Comparison of ENCODE assay signal across 1 cellular context in the genomic region with DNA sequence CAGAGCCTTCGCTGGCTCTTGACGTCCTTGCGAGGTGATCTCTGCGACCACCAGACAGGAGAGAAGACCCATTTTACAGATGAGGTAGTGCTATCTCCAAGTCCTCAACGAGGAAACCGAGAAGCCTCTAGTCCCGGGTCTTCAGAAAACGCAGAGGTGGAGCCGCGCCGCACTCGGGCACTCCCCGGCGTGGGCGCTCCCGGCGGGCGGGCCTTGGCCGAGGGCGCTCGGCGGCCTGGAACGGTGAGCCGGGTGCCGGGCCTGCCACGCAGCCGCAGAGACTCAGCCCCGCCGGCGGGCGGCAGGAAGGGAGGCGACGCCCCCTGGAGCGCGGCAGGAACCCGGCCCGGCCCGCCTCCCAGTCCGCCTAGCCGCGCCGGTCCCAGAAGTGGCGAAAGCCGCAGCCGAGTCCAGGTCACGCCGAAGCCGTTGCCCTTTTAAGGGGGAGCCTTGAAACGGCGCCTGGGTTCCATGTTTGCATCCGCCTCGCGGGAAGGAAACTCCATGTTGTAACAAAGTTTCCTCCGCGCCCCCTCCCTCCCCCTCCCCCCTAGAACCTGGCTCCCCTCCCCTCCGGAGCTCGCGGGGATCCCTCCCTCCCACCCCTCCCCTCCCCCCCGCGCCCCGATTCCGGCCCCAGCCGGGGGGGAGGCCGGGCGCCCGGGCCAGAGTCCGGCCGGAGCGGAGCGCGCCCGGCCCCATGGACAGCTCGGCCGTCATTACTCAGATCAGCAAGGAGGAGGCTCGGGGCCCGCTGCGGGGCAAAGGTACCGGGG.
TF ChIP-seq lines count a peak whose summit lies in the region.

A gene with protein sequence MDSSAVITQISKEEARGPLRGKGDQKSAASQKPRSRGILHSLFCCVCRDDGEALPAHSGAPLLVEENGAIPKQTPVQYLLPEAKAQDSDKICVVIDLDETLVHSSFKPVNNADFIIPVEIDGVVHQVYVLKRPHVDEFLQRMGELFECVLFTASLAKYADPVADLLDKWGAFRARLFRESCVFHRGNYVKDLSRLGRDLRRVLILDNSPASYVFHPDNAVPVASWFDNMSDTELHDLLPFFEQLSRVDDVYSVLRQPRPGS (plus strand): TSS at position 478 of the 776 bp plus-strand sequence. CDS start 223 bp downstream, at position 701.

TF ChIP-seq in HEK293, 187 proteins besides CTCF, POLR2A, EP300 and RAD21 (continued from another document):
- TF ChIP-seq, protein P1, sequence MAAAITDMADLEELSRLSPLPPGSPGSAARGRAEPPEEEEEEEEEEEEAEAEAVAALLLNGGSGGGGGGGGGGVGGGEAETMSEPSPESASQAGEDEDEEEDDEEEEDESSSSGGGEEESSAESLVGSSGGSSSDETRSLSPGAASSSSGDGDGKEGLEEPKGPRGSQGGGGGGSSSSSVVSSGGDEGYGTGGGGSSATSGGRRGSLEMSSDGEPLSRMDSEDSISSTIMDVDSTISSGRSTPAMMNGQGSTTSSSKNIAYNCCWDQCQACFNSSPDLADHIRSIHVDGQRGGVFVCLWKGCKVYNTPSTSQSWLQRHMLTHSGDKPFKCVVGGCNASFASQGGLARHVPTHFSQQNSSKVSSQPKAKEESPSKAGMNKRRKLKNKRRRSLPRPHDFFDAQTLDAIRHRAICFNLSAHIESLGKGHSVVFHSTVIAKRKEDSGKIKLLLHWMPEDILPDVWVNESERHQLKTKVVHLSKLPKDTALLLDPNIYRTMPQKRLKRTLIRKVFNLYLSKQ (tag by site-specific recombination; IDR thresholded peaks at IDR 0.05; ENCODE audit: borderline replicate concordance), result no peak
- TF ChIP-seq GLIS1 (tag by site-specific recombination; IDR thresholded peaks at IDR 0.05), result peak; percentile 61; the same call in 1 of the 2 replicates
- TF ChIP-seq KLF10 (tag by site-specific recombination; IDR thresholded peaks at IDR 0.05), result peak; percentile 79; the same call in 1 of the 2 replicates
- TF ChIP-seq ZNF596 (tag by site-specific recombination; IDR thresholded peaks at IDR 0.05), result 0 out of 2 replicates have a peak, but pooled peaks have one; percentile 25
- 0 out of 2 replicates have a peak, but pooled peaks have one; percentile 25 for TF ChIP-seq BCL11A (tag by site-specific recombination; IDR thresholded peaks at IDR 0.05; ENCODE audit: low read depth)
- peak; percentile 75 for TF ChIP-seq ZNF660 (tag by site-specific recombination; IDR thresholded peaks at IDR 0.05)
- peak; percentile 48; the same call in 1 of the 2 replicates for TF ChIP-seq HOXD13 (CRISPR knock-in tag; IDR thresholded peaks at IDR 0.05; ENCODE audit: borderline replicate concordance)
- no peak for TF ChIP-seq ZNF571 (tag by site-specific recombination; IDR thresholded peaks at IDR 0.05)
- no peak for TF ChIP-seq ZNF223 (tag by site-specific recombination; IDR thresholded peaks at IDR 0.05)
- no peak for TF ChIP-seq ZNF311 (tag by site-specific recombination; IDR thresholded peaks at IDR 0.05; ENCODE audit: borderline replicate concordance)
- TF ChIP-seq, protein P2, sequence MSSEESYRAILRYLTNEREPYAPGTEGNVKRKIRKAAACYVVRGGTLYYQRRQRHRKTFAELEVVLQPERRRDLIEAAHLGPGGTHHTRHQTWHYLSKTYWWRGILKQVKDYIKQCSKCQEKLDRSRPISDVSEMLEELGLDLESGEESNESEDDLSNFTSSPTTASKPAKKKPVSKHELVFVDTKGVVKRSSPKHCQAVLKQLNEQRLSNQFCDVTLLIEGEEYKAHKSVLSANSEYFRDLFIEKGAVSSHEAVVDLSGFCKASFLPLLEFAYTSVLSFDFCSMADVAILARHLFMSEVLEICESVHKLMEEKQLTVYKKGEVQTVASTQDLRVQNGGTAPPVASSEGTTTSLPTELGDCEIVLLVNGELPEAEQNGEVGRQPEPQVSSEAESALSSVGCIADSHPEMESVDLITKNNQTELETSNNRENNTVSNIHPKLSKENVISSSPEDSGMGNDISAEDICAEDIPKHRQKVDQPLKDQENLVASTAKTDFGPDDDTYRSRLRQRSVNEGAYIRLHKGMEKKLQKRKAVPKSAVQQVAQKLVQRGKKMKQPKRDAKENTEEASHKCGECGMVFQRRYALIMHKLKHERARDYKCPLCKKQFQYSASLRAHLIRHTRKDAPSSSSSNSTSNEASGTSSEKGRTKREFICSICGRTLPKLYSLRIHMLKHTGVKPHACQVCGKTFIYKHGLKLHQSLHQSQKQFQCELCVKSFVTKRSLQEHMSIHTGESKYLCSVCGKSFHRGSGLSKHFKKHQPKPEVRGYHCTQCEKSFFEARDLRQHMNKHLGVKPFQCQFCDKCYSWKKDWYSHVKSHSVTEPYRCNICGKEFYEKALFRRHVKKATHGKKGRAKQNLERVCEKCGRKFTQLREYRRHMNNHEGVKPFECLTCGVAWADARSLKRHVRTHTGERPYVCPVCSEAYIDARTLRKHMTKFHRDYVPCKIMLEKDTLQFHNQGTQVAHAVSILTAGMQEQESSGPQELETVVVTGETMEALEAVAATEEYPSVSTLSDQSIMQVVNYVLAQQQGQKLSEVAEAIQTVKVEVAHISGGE (tag by site-specific recombination; conservative IDR thresholded peaks at IDR 0.05; ENCODE audit: low read depth), result peak; percentile 61
- TF ChIP-seq ZNF629 (tag by site-specific recombination; IDR thresholded peaks at IDR 0.05), result no peak; the same call in 1 of the 2 replicates
- TF ChIP-seq ZNF416 (tag by site-specific recombination; IDR thresholded peaks at IDR 0.05), result no peak
- TF ChIP-seq, protein P3, sequence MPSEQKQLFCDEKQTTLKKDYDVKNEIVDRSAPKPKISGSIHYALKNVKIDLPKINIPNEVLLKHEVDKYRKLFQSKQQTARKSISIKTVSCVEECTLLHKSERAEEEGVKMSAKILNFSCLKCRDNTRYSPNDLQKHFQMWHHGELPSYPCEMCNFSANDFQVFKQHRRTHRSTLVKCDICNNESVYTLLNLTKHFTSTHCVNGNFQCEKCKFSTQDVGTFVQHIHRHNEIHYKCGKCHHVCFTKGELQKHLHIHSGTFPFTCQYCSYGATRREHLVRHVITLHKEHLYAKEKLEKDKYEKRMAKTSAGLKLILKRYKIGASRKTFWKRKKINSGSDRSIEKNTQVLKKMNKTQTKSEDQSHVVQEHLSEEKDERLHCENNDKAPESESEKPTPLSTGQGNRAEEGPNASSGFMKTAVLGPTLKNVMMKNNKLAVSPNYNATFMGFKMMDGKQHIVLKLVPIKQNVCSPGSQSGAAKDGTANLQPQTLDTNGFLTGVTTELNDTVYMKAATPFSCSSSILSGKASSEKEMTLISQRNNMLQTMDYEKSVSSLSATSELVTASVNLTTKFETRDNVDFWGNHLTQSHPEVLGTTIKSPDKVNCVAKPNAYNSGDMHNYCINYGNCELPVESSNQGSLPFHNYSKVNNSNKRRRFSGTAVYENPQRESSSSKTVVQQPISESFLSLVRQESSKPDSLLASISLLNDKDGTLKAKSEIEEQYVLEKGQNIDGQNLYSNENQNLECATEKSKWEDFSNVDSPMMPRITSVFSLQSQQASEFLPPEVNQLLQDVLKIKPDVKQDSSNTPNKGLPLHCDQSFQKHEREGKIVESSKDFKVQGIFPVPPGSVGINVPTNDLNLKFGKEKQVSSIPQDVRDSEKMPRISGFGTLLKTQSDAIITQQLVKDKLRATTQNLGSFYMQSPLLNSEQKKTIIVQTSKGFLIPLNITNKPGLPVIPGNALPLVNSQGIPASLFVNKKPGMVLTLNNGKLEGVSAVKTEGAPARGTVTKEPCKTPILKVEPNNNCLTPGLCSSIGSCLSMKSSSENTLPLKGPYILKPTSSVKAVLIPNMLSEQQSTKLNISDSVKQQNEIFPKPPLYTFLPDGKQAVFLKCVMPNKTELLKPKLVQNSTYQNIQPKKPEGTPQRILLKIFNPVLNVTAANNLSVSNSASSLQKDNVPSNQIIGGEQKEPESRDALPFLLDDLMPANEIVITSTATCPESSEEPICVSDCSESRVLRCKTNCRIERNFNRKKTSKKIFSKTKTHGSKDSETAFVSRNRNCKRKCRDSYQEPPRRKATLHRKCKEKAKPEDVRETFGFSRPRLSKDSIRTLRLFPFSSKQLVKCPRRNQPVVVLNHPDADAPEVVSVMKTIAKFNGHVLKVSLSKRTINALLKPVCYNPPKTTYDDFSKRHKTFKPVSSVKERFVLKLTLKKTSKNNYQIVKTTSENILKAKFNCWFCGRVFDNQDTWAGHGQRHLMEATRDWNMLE (tag by site-specific recombination; conservative IDR thresholded peaks at IDR 0.05; ENCODE audit: low read depth), result no peak
- TF ChIP-seq, protein P4, sequence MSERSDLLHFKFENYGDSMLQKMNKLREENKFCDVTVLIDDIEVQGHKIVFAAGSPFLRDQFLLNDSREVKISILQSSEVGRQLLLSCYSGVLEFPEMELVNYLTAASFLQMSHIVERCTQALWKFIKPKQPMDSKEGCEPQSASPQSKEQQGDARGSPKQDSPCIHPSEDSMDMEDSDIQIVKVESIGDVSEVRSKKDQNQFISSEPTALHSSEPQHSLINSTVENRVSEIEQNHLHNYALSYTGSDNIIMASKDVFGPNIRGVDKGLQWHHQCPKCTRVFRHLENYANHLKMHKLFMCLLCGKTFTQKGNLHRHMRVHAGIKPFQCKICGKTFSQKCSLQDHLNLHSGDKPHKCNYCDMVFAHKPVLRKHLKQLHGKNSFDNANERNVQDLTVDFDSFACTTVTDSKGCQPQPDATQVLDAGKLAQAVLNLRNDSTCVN (tag by site-specific recombination; optimal IDR thresholded peaks at IDR 0.05), result peak; percentile 58
- no peak; the same call in 1 of the 2 replicates for TF ChIP-seq KLF1 (tag by site-specific recombination; IDR thresholded peaks at IDR 0.05)
- peak; percentile 71; the same call in 1 of the 2 replicates for TF ChIP-seq ZNF561 (tag by site-specific recombination; IDR thresholded peaks at IDR 0.05; ENCODE audit: borderline replicate concordance)
- TF ChIP-seq ZNF2 (tag by site-specific recombination; IDR thresholded peaks at IDR 0.05), result no peak
- no peak for TF ChIP-seq ZSCAN16 (tag by site-specific recombination; IDR thresholded peaks at IDR 0.05)
